Comparison of ENCODE assay signal across 8 cellular contexts in the genomic region with DNA sequence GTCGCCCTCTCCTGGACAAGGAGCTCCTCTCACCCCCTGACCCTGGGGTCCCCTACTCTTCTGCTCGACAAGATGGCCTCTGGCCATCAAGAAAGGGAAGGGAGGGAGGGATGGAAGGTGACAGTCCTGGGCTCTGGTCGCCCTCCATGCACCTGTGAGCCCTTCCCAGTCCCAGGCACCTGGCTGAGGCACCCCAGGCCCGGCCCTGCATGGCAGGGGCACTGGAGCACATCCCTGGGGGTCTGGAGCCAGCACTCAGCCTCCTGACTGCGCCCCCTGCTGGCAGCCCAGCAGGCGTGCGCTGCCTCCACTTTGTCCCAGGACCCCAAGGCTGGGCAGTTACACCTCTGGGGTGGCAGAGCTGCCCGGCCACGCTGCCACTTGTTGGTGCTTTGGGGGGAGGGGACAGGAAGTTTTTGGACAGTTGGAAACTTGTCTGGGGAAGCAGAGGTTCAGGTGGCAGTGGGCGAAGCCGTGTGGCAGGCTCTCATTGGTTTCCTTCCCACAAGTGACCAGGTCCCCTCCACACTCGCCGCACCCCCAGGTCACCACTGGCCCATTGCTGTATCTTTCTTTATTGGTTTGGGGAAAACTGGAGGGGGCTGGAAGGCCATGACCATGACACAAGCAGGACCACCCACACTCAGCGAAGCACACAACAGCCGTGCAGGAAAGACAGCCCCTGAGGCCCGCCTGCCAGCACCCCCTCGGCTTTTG. TPM values are rescaled to one million over a fixed set of nuclear protein-coding genes. Genes with fewer than 3 reads are reported as not detected.
DNase-seq lines count a peak whose midpoint lies in the region; ATAC-seq and TF ChIP-seq lines count a peak whose summit lies in the region.

No MANE protein-coding gene starts in this region.

- H3K79me1 ChIP-seq in H9 (ENCODE audit: insufficient read depth, low read depth, low read length, poor library complexity, severe bottlenecking): no peaks in the 10 kb centered on the region

- intact Hi-C loops in activated CD8-positive, alpha-beta T cell treated with anti-CD3 and anti-CD28 coated beads for 36 hours (cut with micrococcal nuclease): loop anchor here (10.0 kb wide), 1 partner anchor 65 kb away; no protein-coding TSS in a partner anchor
- intact Hi-C loops in spleen (cut with DNase I; ENCODE audit: low total_unique reads): loop anchor here (10.0 kb wide), 1 partner anchor 55 kb away; no protein-coding TSS in a partner anchor

- TF ChIP-seq CTCF in AG10803 (conservative IDR thresholded peaks at IDR 0.05; ENCODE audit: low read length): peak; percentile 57
- peak; percentile 91 for TF ChIP-seq CTCF in H9 (conservative IDR thresholded peaks at IDR 0.05)
- TF ChIP-seq CTCF in activated CD8-positive, alpha-beta T cell treated with anti-CD3 and anti-CD28 coated beads for 36 hours (IDR thresholded peaks at IDR 0.05): peak; percentile 84
- peak in 3 of 4 experiments; percentile 46 to 79 (median 56) for TF ChIP-seq CTCF in gastroesophageal sphincter (IDR thresholded peaks at IDR 0.05)
- TF ChIP-seq CTCF in spleen (IDR thresholded peaks at IDR 0.05 in 8 of 11, conservative IDR thresholded peaks at IDR 0.05 in 3 of 11): peak; percentile 18 to 84 (median 79)

- POLR2A ChIA-PET in activated CD8-positive, alpha-beta T cell treated with anti-CD3 and anti-CD28 coated beads for 36 hours (lab: Charles Lee): no interaction called here

- H3K4ac ChIP-seq in H9 (ENCODE audit: low read depth, low read length): no peak overlapping the region

- H3K23ac ChIP-seq in H9 (ENCODE audit: insufficient read length, low read depth, low read length): no peak overlapping the region

- no peak overlapping the region for H3K27ac ChIP-seq in H9 (ENCODE audit: insufficient read length, low read depth, low read length)
- H3K27ac ChIP-seq in gastroesophageal sphincter: peak overlapping the region in 2 of 4 donors; percentile 37 to 55
- no peak overlapping the region for H3K27ac ChIP-seq in spleen

- no peak for TF ChIP-seq EP300 in gastroesophageal sphincter (IDR thresholded peaks at IDR 0.05)

- no peak overlapping the region for H2BK20ac ChIP-seq in H9 (ENCODE audit: low read depth, low read length, poor library complexity, severe bottlenecking)

- H3K4me3 ChIP-seq in AG10803 (ENCODE audit: low read length) (no peak overlapping the region), gastroesophageal sphincter (no peak overlapping the region), spleen (no peak overlapping the region)

- H2BK15ac ChIP-seq in H9 (ENCODE audit: low read depth, low read length): no peak overlapping the region

- H3T11ph ChIP-seq in H9 (ENCODE audit: low read length): no peak overlapping the region

- TF ChIP-seq POLR2A in gastroesophageal sphincter (IDR thresholded peaks at IDR 0.05) (no peak), spleen (IDR thresholded peaks at IDR 0.05) (no peak)

- H3K4me1 Mint-ChIP-seq in H9: peaks cover 8 to 19% of the 10 kb centered on the region in 2 experiments
- peaks cover 2% of the 10 kb centered on the region for H3K4me1 Mint-ChIP-seq in activated CD8-positive, alpha-beta T cell treated with anti-CD3 and anti-CD28 coated beads for 36 hours (ENCODE audit: low read depth)

- no peak overlapping the region for H2BK120ac ChIP-seq in H9 (ENCODE audit: low read depth, low read length, poor library complexity, severe bottlenecking)

- no peak overlapping the region for H3K56ac ChIP-seq in H9 (ENCODE audit: insufficient read length, low read depth, low read length)

- no peak overlapping the region for H2AK5ac ChIP-seq in H9 (ENCODE audit: insufficient read length, low read length)

- no peaks in the 10 kb centered on the region; the same call in 1 of the 2 replicates for H3K27me3 ChIP-seq in H9 (ENCODE audit: insufficient read depth, low read length)
- H3K27me3 ChIP-seq in gastroesophageal sphincter: peaks cover 9% of the 10 kb centered on the region
- peaks cover 0 to 48% (median 15%) of the 10 kb centered on the region in 7 donors for H3K27me3 ChIP-seq in spleen (replicated peaks in 1 of 7)

- no peak overlapping the region for H4K5ac ChIP-seq in H9 (ENCODE audit: insufficient read length, low read depth, low read length)

- no peaks in the 10 kb centered on the region for H3K79me2 ChIP-seq in H9 (ENCODE audit: insufficient read depth, low read length)

- H3K9ac ChIP-seq in H9 (ENCODE audit: extremely low read depth, insufficient read length, low read length): no peak overlapping the region

- CTCF ChIA-PET in activated CD8-positive, alpha-beta T cell treated with anti-CD3 and anti-CD28 coated beads for 36 hours (lab: Charles Lee): interaction anchor here (0.7 to 5.4 kb wide), 16 partner anchors 11 to 728 kb away, joined by 3 to 42 read pairs (median 7); a partner anchor contains a TSS

- no peaks in the 10 kb centered on the region for H4K20me1 ChIP-seq in H9 (ENCODE audit: control insufficient read depth, insufficient read depth, insufficient read length)

- H3K18ac ChIP-seq in H9 (ENCODE audit: insufficient read length, low read depth, low read length): no peak overlapping the region

- H2BK12ac ChIP-seq in H9 (ENCODE audit: insufficient read length, low read depth, low read length): no peak overlapping the region

- no peaks in the 10 kb centered on the region for H3K23me2 ChIP-seq in H9 (ENCODE audit: insufficient read length, low read depth, low read length, poor library complexity, severe bottlenecking)

- H4K91ac ChIP-seq in H9 (ENCODE audit: insufficient read length, low read depth, low read length): no peak overlapping the region

- no peak overlapping the region for H2AFZ ChIP-seq in H9 (ENCODE audit: low read length)

- H3K36me3 ChIP-seq in gastroesophageal sphincter (no peaks in the 10 kb centered on the region), spleen (no peaks in the 10 kb centered on the region)

- peaks cover 68 to 82% of the 10 kb centered on the region in 2 experiments for H3K9me3 Mint-ChIP-seq in H9
- no peaks in the 10 kb centered on the region for H3K9me3 Mint-ChIP-seq in activated CD8-positive, alpha-beta T cell treated with anti-CD3 and anti-CD28 coated beads for 36 hours

- no peak overlapping the region for H2BK5ac ChIP-seq in H9 (ENCODE audit: insufficient read length, low read length)

- H3K36me3 Mint-ChIP-seq in H9 (ENCODE audit: insufficient read depth in 1 of 3, low read depth in 3 of 3): peaks cover 2 to 17% (median 10%) of the 10 kb centered on the region in 3 experiments; a peak in 6 of 7 replicates
- H3K36me3 Mint-ChIP-seq in activated CD8-positive, alpha-beta T cell treated with anti-CD3 and anti-CD28 coated beads for 36 hours (ENCODE audit: low read depth): no peaks in the 10 kb centered on the region

- H3K27ac Mint-ChIP-seq in H9: no peak overlapping the region
- no peak overlapping the region for H3K27ac Mint-ChIP-seq in activated CD8-positive, alpha-beta T cell treated with anti-CD3 and anti-CD28 coated beads for 36 hours

- no peak overlapping the region for H3K4me3 Mint-ChIP-seq in H9
- no peak overlapping the region for H3K4me3 Mint-ChIP-seq in activated CD8-positive, alpha-beta T cell treated with anti-CD3 and anti-CD28 coated beads for 36 hours

- H3K9me3 ChIP-seq in H9 (ENCODE audit: control insufficient read depth, low read depth, low read length): peaks cover 15% of the 10 kb centered on the region
- no peaks in the 10 kb centered on the region for H3K9me3 ChIP-seq in gastroesophageal sphincter
- peaks cover 0 to 6% (median 0%) of the 10 kb centered on the region in 8 donors for H3K9me3 ChIP-seq in spleen

- no peak overlapping the region for H4K8ac ChIP-seq in H9 (replicated peaks; ENCODE audit: insufficient read length, low read depth, low read length)

- H3K27me3 Mint-ChIP-seq in H9 (ENCODE audit: low read depth): peaks cover 41% of the 10 kb centered on the region
- peaks cover 21% of the 10 kb centered on the region for H3K27me3 Mint-ChIP-seq in activated CD8-positive, alpha-beta T cell treated with anti-CD3 and anti-CD28 coated beads for 36 hours

- H3K4me1 ChIP-seq in H9 (ENCODE audit: insufficient read depth, low read length) (no peaks in the 10 kb centered on the region), gastroesophageal sphincter (peaks cover 0 to 14% (median 0%) of the 10 kb centered on the region in 3 donors), spleen (peaks cover 0 to 10% (median 3%) of the 10 kb centered on the region in 6 donors)

- ATAC-seq in activated CD8-positive, alpha-beta T cell treated with anti-CD3 and anti-CD28 coated beads for 36 hours: peak; percentile 61
- ATAC-seq in gastroesophageal sphincter (no peak), HG03571 (IDR thresholded peaks at IDR 0.05; ENCODE audit: unreplicated experiment) (no peak), GM19397 (IDR thresholded peaks at IDR 0.05; ENCODE audit: unreplicated experiment) (no peak)

- no peak overlapping the region for H3K4me2 ChIP-seq in H9 (ENCODE audit: insufficient read depth, insufficient read length, low read length)

- no peak overlapping the region for H3K14ac ChIP-seq in H9 (ENCODE audit: insufficient read depth, low read length)

- DNase-seq in AG10803 (ENCODE audit: low read depth) (no peak), H9 (peak; percentile 61), spleen (peak; percentile 84), NOMO-1 treated with dmso at 0.1 percent for 144 hours (lab: John Stamatoyannopoulos, UW; ENCODE audit: unreplicated experiment) (no peak)
- DNase-seq in activated CD8-positive, alpha-beta T cell treated with anti-CD3 and anti-CD28 coated beads for 36 hours: peak; percentile 37

- no CpG with 5 or more reads among the region's 17 CpGs for WGBS in H9 (ENCODE audit: extremely low coverage, insufficient read length, low lambda C conversion rate)
- no CpG with 5 or more reads among the region's 17 CpGs for WGBS in gastroesophageal sphincter (ENCODE audit: low coverage in 1 of 2), 2 donors
- WGBS in spleen, 5 donors: 51 to 75% (median 58%) methylated on average over 6 to 17 of the region's 17 CpGs

RNA-seq across cellular contexts. Expression of a gene that starts 4.3 kb away (rescaled TPM):
- total RNA-seq in H9 (2021) (26.2 and 26.8 TPM in 2 replicates), gastroesophageal sphincter (10 to 100 TPM; 14.4 to 55.9 (median 30.1) TPM), spleen (1 to 10 TPM in 2 of 7 donors, under 1 TPM in 1, not detected in 4; 0.73 to 1.2 (median 1.0) TPM)
- total RNA-seq in activated CD8-positive, alpha-beta T cell treated with anti-CD3 and anti-CD28 coated beads for 36 hours: 1 to 10 TPM in 1 of 2 experiments, under 1 TPM in 1; 0.70 to 1.1 TPM
- polyA plus RNA-seq in spleen: under 1 TPM; 0.18 to 0.35 (median 0.22) TPM

RNA-seq across cellular contexts. Expression of a gene that starts 18.4 kb away (rescaled TPM):
- total RNA-seq in H9 (2021): 229 and 231 TPM in 2 replicates
- 1 to 10 TPM; 2.5 to 2.7 TPM for total RNA-seq in activated CD8-positive, alpha-beta T cell treated with anti-CD3 and anti-CD28 coated beads for 36 hours
- total RNA-seq in gastroesophageal sphincter: 10 to 100 TPM; 25.3 to 86.6 (median 37.9) TPM
- 10 to 100 TPM in 5 of 7 donors, 1 to 10 TPM in 2; 6.7 to 72.9 (median 14.7) TPM for total RNA-seq in spleen
- 1 to 10 TPM; 3.2 to 5.3 (median 3.2) TPM for polyA plus RNA-seq in spleen

RNA-seq across cellular contexts. Expression of a gene that starts 22.3 kb away (rescaled TPM):
- 2.3 and 2.4 TPM in 2 replicates for total RNA-seq in H9 (2021)
- under 1 TPM in 1 of 2 experiments, not detected in 1; 0.14 TPM for total RNA-seq in activated CD8-positive, alpha-beta T cell treated with anti-CD3 and anti-CD28 coated beads for 36 hours
- total RNA-seq in gastroesophageal sphincter: not detected
- under 1 TPM in 1 of 7 donors, not detected in 6; 0.17 TPM for total RNA-seq in spleen
- polyA plus RNA-seq in spleen: under 1 TPM in 1 of 3 donors, not detected in 2; 0.09 TPM

RNA-seq across cellular contexts. Expression of a gene that starts 54.9 kb away (rescaled TPM):
- total RNA-seq in H9 (2021): 138 and 140 TPM in 2 replicates
- total RNA-seq in activated CD8-positive, alpha-beta T cell treated with anti-CD3 and anti-CD28 coated beads for 36 hours: 100 to 1,000 TPM in 1 of 2 experiments, 10 to 100 TPM in 1; 97.6 to 102 TPM
- total RNA-seq in gastroesophageal sphincter: 100 to 1,000 TPM in 2 of 4 donors, 10 to 100 TPM in 2; 76.1 to 125 (median 104) TPM
- total RNA-seq in spleen: 100 to 1,000 TPM; 132 to 173 (median 136) TPM
- polyA plus RNA-seq in spleen: 100 to 1,000 TPM in 2 of 3 donors, 10 to 100 TPM in 1; 77.3 to 135 (median 108) TPM

RNA-seq across cellular contexts. Expression of a gene that starts 55.3 kb away (rescaled TPM):
- total RNA-seq in H9 (2021) (10.2 and 11.1 TPM in 2 replicates), gastroesophageal sphincter (10 to 100 TPM; 14.4 to 38.8 (median 22.0) TPM), spleen (10 to 100 TPM; 14.9 to 28.1 (median 23.2) TPM)
- 1 to 10 TPM; 3.9 to 4.4 TPM for total RNA-seq in activated CD8-positive, alpha-beta T cell treated with anti-CD3 and anti-CD28 coated beads for 36 hours
- 1 to 10 TPM; 5.1 to 9.7 (median 6.9) TPM for polyA plus RNA-seq in spleen

Comparison
In these comparisons a context has a peak if more than half of its experiments do, and no peak if none do; other contexts are left out.
1. DNase-seq: peak in H9 (single experiment), activated CD8-positive, alpha-beta T cell treated with anti-CD3 and anti-CD28 coated beads for 36 hours (single experiment) and spleen (single experiment); none in AG10803 (single experiment) and NOMO-1 treated with dmso at 0.1 percent for 144 hours (single experiment).
2. RNA of a gene that starts 4.3 kb away (total RNA-seq): 14.4 to 55.9 TPM in gastroesophageal sphincter and 26.2 to 26.8 TPM in H9; 0.70 to 1.1 TPM in activated CD8-positive, alpha-beta T cell treated with anti-CD3 and anti-CD28 coated beads for 36 hours and 0.73 to 1.2 TPM in spleen; every median in the first group is over 4 times any median in the second.
3. Peak in every context shown above with its lines, with median percentiles within 50 percentile points of each other: CTCF ChIP-seq.